In genomic region chr10:125411724-125412123, GRCh38 we compare ENCODE assay signal across 14 cellular contexts.
DNase-seq lines count a peak whose midpoint lies in the region; ATAC-seq and TF ChIP-seq lines count a peak whose summit lies in the region.
"Had no signal": no experiment of that assay in that cellular context is flagged by ENCODE, and none has a peak within 500 bp of the region (broad histone marks: within the 10 kb centered on the region; RNA-seq: fewer than 3 reads in every experiment).

No MANE protein-coding gene starts in this region.

- POLR2A ChIA-PET in AG04450 (lab: Yijun Ruan, JAX), result no interaction called here

- no peaks in the 10 kb centered on the region for H3K4me1 Mint-ChIP-seq in stimulated activated memory B cell treated with anti-CD40 and anti-IgM and Interleukin-4, amounts not matched to agents 10 μg/mL and 1 μg/mL and 100 μg/mL, for 72 hours
- no peaks in the 10 kb centered on the region for H3K4me1 Mint-ChIP-seq in activated T-cell treated with anti-CD3 and anti-CD28 coated beads, Interleukin-2, amount 50 U/mL, for 24 hours (ENCODE audit: low read depth)

- H3K36me3 Mint-ChIP-seq in stimulated activated memory B cell treated with anti-CD40 and anti-IgM and Interleukin-4, amounts not matched to agents 10 μg/mL and 1 μg/mL and 100 μg/mL, for 72 hours, result no peaks in the 10 kb centered on the region
- H3K36me3 Mint-ChIP-seq in activated T-cell treated with anti-CD3 and anti-CD28 coated beads, Interleukin-2, amount 50 U/mL, for 24 hours (ENCODE audit: low read depth), result no peaks in the 10 kb centered on the region

- peaks cover 9% of the 10 kb centered on the region for H3K4me1 ChIP-seq in foreskin keratinocyte
- H3K4me1 ChIP-seq: upper lobe of left lung had no signal

- no peak overlapping the region for H3K27ac Mint-ChIP-seq in stimulated activated memory B cell treated with anti-CD40 and anti-IgM and Interleukin-4, amounts not matched to agents 10 μg/mL and 1 μg/mL and 100 μg/mL, for 72 hours
- no peak overlapping the region for H3K27ac Mint-ChIP-seq in activated T-cell treated with anti-CD3 and anti-CD28 coated beads, Interleukin-2, amount 50 U/mL, for 24 hours

- H3K9me3 ChIP-seq in AG04450 (ENCODE audit: control insufficient read depth, insufficient read depth, low read length), result peaks cover 4% of the 10 kb centered on the region; the same call in 1 of the 2 replicates
- H3K9me3 ChIP-seq: upper lobe of left lung had no signal

- no peaks in the 10 kb centered on the region for H3K27me3 Mint-ChIP-seq in stimulated activated memory B cell treated with anti-CD40 and anti-IgM and Interleukin-4, amounts not matched to agents 10 μg/mL and 1 μg/mL and 100 μg/mL, for 72 hours
- H3K27me3 Mint-ChIP-seq in activated T-cell treated with anti-CD3 and anti-CD28 coated beads, Interleukin-2, amount 50 U/mL, for 24 hours, result peaks cover 7% of the 10 kb centered on the region

- ATAC-seq in foreskin keratinocyte, result peak; percentile 58
- ATAC-seq in stimulated activated memory B cell treated with anti-CD40 and anti-IgM and Interleukin-4, amounts not matched to agents 10 μg/mL and 1 μg/mL and 100 μg/mL, for 72 hours, result no peak

- no peaks in the 10 kb centered on the region for H3K9me3 Mint-ChIP-seq in stimulated activated memory B cell treated with anti-CD40 and anti-IgM and Interleukin-4, amounts not matched to agents 10 μg/mL and 1 μg/mL and 100 μg/mL, for 72 hours
- H3K9me3 Mint-ChIP-seq in activated T-cell treated with anti-CD3 and anti-CD28 coated beads, Interleukin-2, amount 50 U/mL, for 24 hours, result no peaks in the 10 kb centered on the region

- TF ChIP-seq CTCF in AG04450 (IDR thresholded peaks at IDR 0.05; ENCODE audit: low read depth, low read length) (no peak), foreskin keratinocyte (conservative IDR thresholded peaks at IDR 0.05) (no peak)

- H3K4me3 ChIP-seq in AG04450 (ENCODE audit: low read depth, low read length), result no peak overlapping the region
- H3K4me3 ChIP-seq: PC-9, upper lobe of left lung had no signal

- no peak overlapping the region for H3K4me3 Mint-ChIP-seq in stimulated activated memory B cell treated with anti-CD40 and anti-IgM and Interleukin-4, amounts not matched to agents 10 μg/mL and 1 μg/mL and 100 μg/mL, for 72 hours
- no peak overlapping the region for H3K4me3 Mint-ChIP-seq in activated T-cell treated with anti-CD3 and anti-CD28 coated beads, Interleukin-2, amount 50 U/mL, for 24 hours

- DNase-seq in AG04450 (ENCODE audit: low read depth, low spot score) (peak; percentile 63), HK-2 (ENCODE audit: unreplicated experiment) (peak; percentile 10), amniotic stem cell (lab: John Stamatoyannopoulos, UW) (peak; percentile 17), foreskin keratinocyte (peak; percentile 83 to 91), iPS-NIHi11 (ENCODE audit: low spot score) (no peak), CD1c-positive myeloid dendritic cell (ENCODE audit: extremely low spot score) (no peak)
- no peak for DNase-seq in activated T-cell treated with anti-CD3 and anti-CD28 coated beads, Interleukin-2, amount 50 U/mL, for 24 hours
- DNase-seq: activated gamma-delta T cell treated with Interleukin-2 at 50 U/mL for 16 hours, head of caudate nucleus, occipital lobe, T-helper 2 cell, upper lobe of left lung had no signal

- CTCF ChIA-PET in AG04450 (lab: Charles Lee), result no interaction called here

- H3K27ac ChIP-seq in AG04450 (ENCODE audit: low read depth, low read length) (no peak overlapping the region), foreskin keratinocyte (no peak overlapping the region)
- H3K27ac ChIP-seq: PC-9, upper lobe of left lung had no signal

- H3K27me3 ChIP-seq in AG04450 (ENCODE audit: control insufficient read depth, insufficient read depth, low read length) (no peaks in the 10 kb centered on the region), foreskin keratinocyte (no peaks in the 10 kb centered on the region)
- H3K27me3 ChIP-seq: upper lobe of left lung had no signal

Comparison
In these comparisons a context has a peak if more than half of its experiments do, and no peak if none do; other contexts are left out.
1. DNase-seq: peak in AG04450 (single experiment), HK-2 (single experiment), amniotic stem cell (single experiment) and foreskin keratinocyte (2 of 2); none in activated T-cell treated with anti-CD3 and anti-CD28 coated beads, Interleukin-2, amount 50 U/mL, for 24 hours (single experiment), iPS-NIHi11 (single experiment) and CD1c-positive myeloid dendritic cell (single experiment).